Comparison of ENCODE assay signal across 9 cellular contexts in the genomic region with DNA sequence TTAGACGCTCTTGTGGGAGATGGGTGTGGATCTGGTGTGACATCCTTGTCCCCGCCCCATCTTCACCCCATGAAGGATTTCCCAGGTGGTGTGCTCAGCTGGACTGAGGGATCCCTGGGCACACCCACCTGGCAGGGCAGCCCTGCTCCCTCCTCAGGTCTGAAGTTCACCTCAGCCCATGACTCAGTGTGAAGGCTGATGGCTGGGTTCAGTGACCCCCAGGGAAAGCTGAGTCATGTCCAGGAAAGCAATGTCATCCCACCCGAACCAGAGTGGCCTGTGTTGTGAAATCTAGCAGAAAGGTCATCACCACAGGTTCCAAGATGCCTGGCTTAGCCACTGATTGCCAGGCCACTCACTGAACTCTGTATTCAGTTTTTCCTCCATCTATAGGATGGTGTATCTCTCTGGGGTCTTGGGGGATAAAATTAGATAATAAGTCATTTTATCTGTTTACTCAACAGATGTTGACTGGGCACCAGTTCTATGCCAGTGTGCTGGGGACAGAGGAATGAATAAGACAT.
DNase-seq lines count a peak whose midpoint lies in the region; ATAC-seq, FAIRE-seq and TF ChIP-seq lines count a peak whose summit lies in the region.
"Had no signal": no experiment of that assay in that cellular context is flagged by ENCODE, and none has a peak within 500 bp of the region (broad histone marks: within the 10 kb centered on the region; RNA-seq: fewer than 3 reads in every experiment).

No MANE protein-coding gene starts in this region.

- DNase-seq in H54 (ENCODE audit: insufficient read length, low spot score), result peak; percentile 54
- peak; percentile 92 for DNase-seq in RPMI7951 (ENCODE audit: low read depth)
- DNase-seq in foreskin fibroblast, result peak; percentile 95
- peak; percentile 34 to 87 for DNase-seq in gastrocnemius medialis
- no peak for DNase-seq in DMS153 (lab: John Stamatoyannopoulos, UW)
- DNase-seq in posterior cingulate gyrus, result no peak
- DNase-seq in putamen (ENCODE audit: low spot score), result no peak

- H3K9me3 ChIP-seq in gastrocnemius medialis, result no peaks in the 10 kb centered on the region

- FAIRE-seq in H54 (lab: Jason Lieb, UNC), result peak; percentile 36

- H3K27ac ChIP-seq in gastrocnemius medialis, result peak overlapping the region; percentile 80 to 89 (median 84)

- TF ChIP-seq CTCF in foreskin fibroblast (IDR thresholded peaks at IDR 0.05; ENCODE audit: low read depth, low read length), result no peak
- TF ChIP-seq CTCF in gastrocnemius medialis (IDR thresholded peaks at IDR 0.05 in 4 of 5, conservative IDR thresholded peaks at IDR 0.05 in 1 of 5), result no peak

- intact Hi-C loops in gastrocnemius medialis (cut with DNase I; ENCODE audit: low total_unique reads), result loop anchor here (5.0 kb wide), 4 partner anchors 86 to 416 kb away; partner anchors contain the start of genes FGGY and JUN
- intact Hi-C loops in posterior cingulate gyrus (cut with DNase I), result no loop called here

- H3K4me3 ChIP-seq in foreskin fibroblast (ENCODE audit: low read depth in 1 of 2, low read length in 2 of 2) (no peak overlapping the region), gastrocnemius medialis (no peak overlapping the region)
- H3K4me3 ChIP-seq: coronary artery had no signal

- H3K4me1 ChIP-seq in gastrocnemius medialis, result peaks cover 49 to 52% of the 10 kb centered on the region in 2 donors

- peak; percentile 12 to 65 for ATAC-seq in gastrocnemius medialis
- no peak for ATAC-seq in HG02885 (IDR thresholded peaks at IDR 0.05; ENCODE audit: poor library complexity, unreplicated experiment)

- H3K36me3 ChIP-seq in gastrocnemius medialis, result no peaks in the 10 kb centered on the region

- no peaks in the 10 kb centered on the region for H3K27me3 ChIP-seq in gastrocnemius medialis

- TF ChIP-seq POLR2A in H54 (IDR thresholded peaks at IDR 0.05; ENCODE audit: low read depth, low read length), result no peak
- no peak for TF ChIP-seq POLR2A in gastrocnemius medialis (IDR thresholded peaks at IDR 0.05)

- in situ Hi-C loops in gastrocnemius medialis (cut with MboI; ENCODE audit: low sequenced_read_pairs in 4 of 4), result loop anchor here in 2 of 4 donors (25.0 kb wide), 2 partner anchors 94 to 406 kb away; partner anchors contain the start of genes FGGY (in 2 of the 2) and JUN (in 1 of the 2)

Comparison
In these comparisons a context has a peak if more than half of its experiments do, and no peak if none do; other contexts are left out.
1. DNase-seq: peak in H54 (single experiment), RPMI7951 (single experiment), foreskin fibroblast (2 of 2) and gastrocnemius medialis (2 of 2); none in DMS153 (single experiment), posterior cingulate gyrus (0 of 10) and putamen (single experiment).